ENCODE assay signal across 8 cellular contexts in genomic region chrX:21838937-21839333, GRCh38. TPM values are rescaled to one million over a fixed set of nuclear protein-coding genes. Genes with fewer than 3 reads are reported as not detected.
DNase-seq lines count a peak whose midpoint lies in the region; ATAC-seq, FAIRE-seq and TF ChIP-seq lines count a peak whose summit lies in the region.

No MANE protein-coding gene starts in this region.

- no peaks in the 10 kb centered on the region for H3K9me3 ChIP-seq in GM12878 (replicated peaks; ENCODE audit: control insufficient read depth, insufficient read depth, low read length)
- H3K9me3 ChIP-seq in thymus (ENCODE audit: control insufficient read depth), result no peaks in the 10 kb centered on the region

- no peaks in the 10 kb centered on the region for H3K27me3 Mint-ChIP-seq in activated naive CD4-positive, alpha-beta T cell treated with anti-CD3 and anti-CD28 coated beads, Interleukin-2, amount 10 ng/mL, durations not matched to agents 7 days and 5 days

- H3K4me3 Mint-ChIP-seq in activated naive CD4-positive, alpha-beta T cell treated with anti-CD3 and anti-CD28 coated beads, Interleukin-2, amount 10 ng/mL, durations not matched to agents 7 days and 5 days, result peak overlapping the region; percentile 91

- H3K4me1 ChIP-seq in GM12878 (ENCODE audit: control insufficient read depth, insufficient read depth, low read length) (no peaks in the 10 kb centered on the region), thymus (ENCODE audit: control insufficient read depth, insufficient read depth, low read length) (peaks cover 4% of the 10 kb centered on the region)

- H3K27ac Mint-ChIP-seq in activated naive CD4-positive, alpha-beta T cell treated with anti-CD3 and anti-CD28 coated beads, Interleukin-2, amount 10 ng/mL, durations not matched to agents 7 days and 5 days, result peak overlapping the region; percentile 90

- H3K9me3 Mint-ChIP-seq in activated naive CD4-positive, alpha-beta T cell treated with anti-CD3 and anti-CD28 coated beads, Interleukin-2, amount 10 ng/mL, durations not matched to agents 7 days and 5 days, result no peaks in the 10 kb centered on the region

- H3K4me3 ChIP-seq in GM12878 (peak overlapping the region; percentile 56; the same call in 1 of the 2 replicates), thymus (ENCODE audit: low read length) (peak overlapping the region; percentile 58)

- SMC1A ChIA-PET in GM12878 (lab: Charles Lee; ENCODE audit: uncharacterized antibody, unreplicated experiment), result interaction anchor here (0.7 to 1.3 kb wide), 2 partner anchors 8 to 146 kb away, joined by 3 to 5 read pairs; no protein-coding TSS in a partner anchor

- no peak for TF ChIP-seq RAD21 in GM12878 (IDR thresholded peaks at IDR 0.05; ENCODE audit: insufficient read depth, low read depth, low read length)

- ATAC-seq in GM12878, result peak; percentile 8
- ATAC-seq in GM21423 (IDR thresholded peaks at IDR 0.05; ENCODE audit: unreplicated experiment), result no peak

- peak overlapping the region; percentile 69 for H3K9ac ChIP-seq in GM12878 (ENCODE audit: control insufficient read depth, insufficient read depth, low read length)

- 0 out of 2 replicates have a peak overlapping the region, but pooled peaks have one; percentile 22 for H3K4me2 ChIP-seq in GM12878 (ENCODE audit: control insufficient read depth, insufficient read depth)

- H2AFZ ChIP-seq in GM12878 (ENCODE audit: control insufficient read depth, low read depth, low read length), result peak overlapping the region; percentile 59

- in situ Hi-C loops in GM12878 (cut with MboI), result no loop called here

- no peak for TF ChIP-seq POLR2A in GM12878 (IDR thresholded peaks at IDR 0.05; ENCODE audit: low read depth, low read length)

- H3K36me3 ChIP-seq in GM12878 (ENCODE audit: control insufficient read depth in 2 of 2, insufficient read depth in 2 of 2, low read length in 1 of 2) (no peaks in the 10 kb centered on the region), thymus (ENCODE audit: control insufficient read depth, insufficient read depth) (no peaks in the 10 kb centered on the region)

- peaks cover 3% of the 10 kb centered on the region for H3K36me3 Mint-ChIP-seq in activated naive CD4-positive, alpha-beta T cell treated with anti-CD3 and anti-CD28 coated beads, Interleukin-2, amount 10 ng/mL, durations not matched to agents 7 days and 5 days

- no peak for DNase-seq in activated naive CD4-positive, alpha-beta T cell treated with anti-CD3 and anti-CD28 coated beads, Interleukin-2, amount 10 ng/mL, durations not matched to agents 7 days and 5 days
- DNase-seq in activated naive CD4-positive, alpha-beta T cell treated with anti-CD3 and anti-CD28 coated beads, Interleukin-2, amount 50 U/mL, for 16 hours, result no peak
- peak; percentile 23 for DNase-seq in M059J (ENCODE audit: low read depth)
- DNase-seq in GM12878 (ENCODE audit: low read depth, low spot score), result no peak
- DNase-seq in left kidney (ENCODE audit: low read depth, low spot score), result peak; percentile 27
- no peak for DNase-seq in AG08395 (ENCODE audit: low spot score)

- no peaks in the 10 kb centered on the region for H4K20me1 ChIP-seq in GM12878 (ENCODE audit: control insufficient read depth, insufficient read depth)

- H3K27me3 ChIP-seq in GM12878 (replicated peaks in 1 of 2; ENCODE audit: control insufficient read depth in 2 of 2, insufficient read depth in 2 of 2, low read length in 1 of 2) (no peaks in the 10 kb centered on the region), thymus (ENCODE audit: control insufficient read depth, insufficient read depth) (no peaks in the 10 kb centered on the region)

- CTCF ChIA-PET in activated naive CD4-positive, alpha-beta T cell treated with anti-CD3 and anti-CD28 coated beads, Interleukin-2, amount 10 ng/mL, durations not matched to agents 7 days and 5 days (lab: Charles Lee), result interaction anchor here (1.3 to 1.9 kb wide), 3 partner anchors 135 to 146 kb away, joined by 3 to 9 read pairs (median 6); no protein-coding TSS in a partner anchor
- CTCF ChIA-PET in GM12878 (lab: Yijun Ruan, JAX), result interaction anchor here (0.6 to 1.1 kb wide), 3 partner anchors 100 to 297 kb away, joined by 3 read pairs; no protein-coding TSS in a partner anchor

- POLR2A ChIA-PET in GM12878 (lab: Charles Lee), result no interaction called here

- RAD21 ChIA-PET in GM12878 (lab: Charles Lee; ENCODE audit: unreplicated experiment), result interaction anchor here (1.2 to 1.5 kb wide), 2 partner anchors 16 to 146 kb away, joined by 3 to 4 read pairs; no protein-coding TSS in a partner anchor

- intact Hi-C loops in GM12878 (cut with micrococcal nuclease; ENCODE audit: unreplicated experiment), result loop anchor here (2.0 kb wide), 1 partner anchor 102 kb away; the partner anchor contains the start of gene SMS

- FAIRE-seq in GM12878 (lab: Jason Lieb, UNC), result no peak

- H3K4me1 Mint-ChIP-seq in activated naive CD4-positive, alpha-beta T cell treated with anti-CD3 and anti-CD28 coated beads, Interleukin-2, amount 10 ng/mL, durations not matched to agents 7 days and 5 days, result peaks cover 8% of the 10 kb centered on the region

- TF ChIP-seq EP300 in GM12878 (IDR thresholded peaks at IDR 0.05; ENCODE audit: borderline replicate concordance in 1 of 2, control insufficient read depth in 1 of 2, low read depth in 2 of 2, low read length in 2 of 2), result no peak

- BruUV-seq in GM12878 (replicated peaks; lab: Mats Ljungman, UMichigan), result no TSS peak

- no peak overlapping the region for H3K27ac ChIP-seq in GM12878 (ENCODE audit: control insufficient read depth, insufficient read depth)
- peak overlapping the region; percentile 61 for H3K27ac ChIP-seq in thymus (ENCODE audit: low read depth)

- no peak for TF ChIP-seq CTCF in GM12878 (IDR thresholded peaks at IDR 0.05 in 2 of 3, conservative IDR thresholded peaks at IDR 0.05 in 1 of 3; ENCODE audit: control insufficient read depth in 2 of 3, extremely low read depth in 1 of 3, insufficient read depth in 1 of 3, low read depth in 3 of 3, low read length in 3 of 3)

- WGBS in GM12878 (ENCODE audit: insufficient coverage, insufficient replicate concordance, low lambda C conversion rate, missing lambda C conversion rate), result 17% methylated on average over 4 of the region's 4 CpGs
- WGBS in thymus, result 4% methylated on average over 4 of the region's 4 CpGs

- H3K79me2 ChIP-seq in GM12878 (ENCODE audit: control insufficient read depth, insufficient read depth, low read length), result peaks cover 12% of the 10 kb centered on the region

RNA-seq across cellular contexts. Expression of gene MBTPS2, which starts 0.5 kb away (rescaled TPM):
- 9.0 and 15.5 TPM in 2 replicates for total RNA-seq in M059J (2014; rRNA removed; shearing (Covaris generic))
- 22.4 and 23.7 TPM in 2 replicates for total RNA-seq in GM12878 (2013; cell fraction: nucleolus; rRNA removed)
- total RNA-seq in GM12878 (2014; rRNA removed), result 3.1 TPM in 2 replicates
- total RNA-seq in GM12878 (2014; rRNA removed; fragmentation: Illumina TruSeq; extraction: Trizol), result 2.6 and 3.1 TPM in 2 replicates
- total RNA-seq in GM12878 (2021), result 9.2 and 9.4 TPM in 2 replicates
- polyA plus RNA-seq in GM12878 (2011; ENCODE audit: low read depth), result 3.3 TPM
- polyA plus RNA-seq in GM12878 (2011; rRNA removed), result 10.6 and 13.4 TPM in 2 replicates
- 4.6 and 5.0 TPM in 2 replicates for polyA plus RNA-seq in GM12878 (2011; cell fraction: cytosol; rRNA removed)
- polyA plus RNA-seq in GM12878 (2011; cell fraction: nucleus; rRNA removed), result 5.1 and 6.5 TPM in 2 replicates
- polyA plus RNA-seq in GM12878 (2012), result 3.9 and 4.9 TPM in 2 replicates
- 8.6 and 9.9 TPM in 2 replicates for polyA plus RNA-seq in GM12878 (2014; fragmentation: Illumina TruSeq; extraction: Trizol)
- polyA plus RNA-seq in GM12878 (2014; fragmentation: Nextera tagmentation; extraction: Ambion mirVana), result 1 to 10 TPM; 2.9 to 3.2 TPM
- 7.5 and 8.1 TPM in 2 replicates for polyA plus RNA-seq in GM12878 (2014; rRNA removed)
- 10 to 100 TPM; 10.9 to 11.0 TPM for polyA plus RNA-seq in GM12878 (2016; fragmentation: Nextera tagmentation; extraction: Ambion mirVana)
- 14.5 and 16.6 TPM in 2 replicates for polyA minus RNA-seq in GM12878 (2011; rRNA and poly(A)+ RNA removed)
- polyA minus RNA-seq in GM12878 (2011; cell fraction: cytosol; rRNA and poly(A)+ RNA removed), result 2.9 and 4.2 TPM in 2 replicates
- polyA minus RNA-seq in GM12878 (2011; cell fraction: nucleus; rRNA and poly(A)+ RNA removed), result 5.2 and 9.6 TPM in 2 replicates
- 2.7 TPM for polyA plus RNA-seq in thymus

RNA-seq across cellular contexts. Expression of gene YY2, which starts 16.9 kb away (rescaled TPM):
- total RNA-seq in M059J (2014; rRNA removed; shearing (Covaris generic)), result 0.54 and 1.1 TPM in 2 replicates
- 8.8 and 12.3 TPM in 2 replicates for total RNA-seq in GM12878 (2013; cell fraction: nucleolus; rRNA removed)
- total RNA-seq in GM12878 (2014; rRNA removed) (1.0 and 1.1 TPM in 2 replicates), GM12878 (2014; rRNA removed; fragmentation: Illumina TruSeq; extraction: Trizol) (0.54 and 0.92 TPM in 2 replicates), GM12878 (2021) (0.96 and 1.1 TPM in 2 replicates)
- polyA plus RNA-seq in GM12878 (2011; ENCODE audit: low read depth), result 0.14 TPM
- polyA plus RNA-seq in GM12878 (2011; rRNA removed) (0.65 and 0.73 TPM in 2 replicates), GM12878 (2014; fragmentation: Illumina TruSeq; extraction: Trizol) (0.84 and 0.98 TPM in 2 replicates), GM12878 (2014; fragmentation: Nextera tagmentation; extraction: Ambion mirVana) (under 1 TPM; 0.31 to 0.40 TPM), GM12878 (2014; rRNA removed) (0.46 and 0.84 TPM in 2 replicates), GM12878 (2016; fragmentation: Nextera tagmentation; extraction: Ambion mirVana) (1 to 10 TPM in 1 of 2 experiments, under 1 TPM in 1; 0.83 to 1.2 TPM), thymus (1.0 TPM)
- 0.34 and 0.45 TPM in 2 replicates for polyA plus RNA-seq in GM12878 (2011; cell fraction: cytosol; rRNA removed)
- polyA plus RNA-seq in GM12878 (2011; cell fraction: nucleus; rRNA removed), result 0.51 and 1.0 TPM in 2 replicates
- 0.65 and 0.91 TPM in 2 replicates for polyA plus RNA-seq in GM12878 (2012)
- 0.51 and 1.6 TPM in 2 replicates for polyA minus RNA-seq in GM12878 (2011; rRNA and poly(A)+ RNA removed)
- polyA minus RNA-seq in GM12878 (2011; cell fraction: cytosol; rRNA and poly(A)+ RNA removed), result 0.62 TPM in 1 of 2 replicates, not detected in the other
- 0.97 and 2.1 TPM in 2 replicates for polyA minus RNA-seq in GM12878 (2011; cell fraction: nucleus; rRNA and poly(A)+ RNA removed)

Comparison
In these comparisons a context has a peak if more than half of its experiments do, and no peak if none do; other contexts are left out.
1. DNase-seq: peak in M059J (single experiment) and left kidney (single experiment); none in activated naive CD4-positive, alpha-beta T cell treated with anti-CD3 and anti-CD28 coated beads, Interleukin-2, amount 10 ng/mL, durations not matched to agents 7 days and 5 days (single experiment), activated naive CD4-positive, alpha-beta T cell treated with anti-CD3 and anti-CD28 coated beads, Interleukin-2, amount 50 U/mL, for 16 hours (single experiment), GM12878 (single experiment) and AG08395 (single experiment).